14 cellular contexts compared by ENCODE assay signal in genomic region chr20:41072919-41073318, GRCh38. TPM values are rescaled to one million over a fixed set of nuclear protein-coding genes. Genes with fewer than 3 reads are reported as not detected.
DNase-seq lines count a peak whose midpoint lies in the region; ATAC-seq and TF ChIP-seq lines count a peak whose summit lies in the region.
"Had no signal": no experiment of that assay in that cellular context is flagged by ENCODE, and none has a peak within 500 bp of the region (broad histone marks: within the 10 kb centered on the region; RNA-seq: fewer than 3 reads in every experiment).

No MANE protein-coding gene starts in this region.

- H3K9me3 ChIP-seq in Caco-2 (no peaks in the 10 kb centered on the region), Panc1 (ENCODE audit: control insufficient read depth, insufficient read depth, low read depth, low read length) (no peaks in the 10 kb centered on the region), mammary epithelial cell (replicated peaks; ENCODE audit: insufficient read depth, low read length) (no peaks in the 10 kb centered on the region), neural progenitor cell (ENCODE audit: low read depth) (no peaks in the 10 kb centered on the region)

- H3K9me3 Mint-ChIP-seq in Caco-2 (ENCODE audit: unreplicated experiment), result no peaks in the 10 kb centered on the region
- no peaks in the 10 kb centered on the region for H3K9me3 Mint-ChIP-seq in neural progenitor cell

- DNase-seq in Caco-2, result no peak
- DNase-seq in Panc1 (ENCODE audit: low read depth, low spot score), result no peak
- no peak for DNase-seq in mammary epithelial cell
- no peak for DNase-seq in neural progenitor cell (ENCODE audit: low spot score)
- no peak for DNase-seq in DMS 273 treated with DMSO at 0.1 percent for 48 hours (lab: John Stamatoyannopoulos, UW)
- no peak for DNase-seq in UCSD-AML1 (lab: John Stamatoyannopoulos, UW; ENCODE audit: unreplicated experiment)
- DNase-seq: DMS79 treated with DMSO at 0.1 percent for 48 hours; GOT3; head of caudate nucleus; NCI-H1048; NK-92 treated with Interleukin-12 subunit alpha and Interleukin-12 subunit beta, amount 100 ng/mL, for 24 hours; stimulated activated CD4-positive, alpha-beta T cell treated with anti-CD3 and anti-CD28 coated beads, Interleukin-4, amount 100 ng/mL, for 4 hours had no signal

- intact Hi-C loops in Caco-2 (cut with micrococcal nuclease; ENCODE audit: unreplicated experiment) (loop anchor here (10.0 kb wide), 1 partner anchor 62 kb away; the partner anchor contains the start of gene PLCG1), Panc1 (cut with micrococcal nuclease; ENCODE audit: unreplicated experiment) (no loop called here), mammary epithelial cell (cut with micrococcal nuclease) (loop anchor here (2.0 kb wide), 1 partner anchor 82 kb away; no protein-coding TSS in a partner anchor)

- in situ Hi-C loops in Panc1 (cut with HindIII; ENCODE audit: low pct_unique_long_range_greater_than_20kb, low sequenced_read_pairs), result no loop called here
- in situ Hi-C loops in mammary epithelial cell (cut with MboI; ENCODE audit: low sequenced_read_pairs in 2 of 2), result no loop called here

- 63% methylated on average over 3 of the region's 3 CpGs for WGBS in mammary epithelial cell (ENCODE audit: low coverage, missing lambda C conversion rate)

- POLR2A ChIA-PET in Caco-2 (lab: Charles Lee) (no interaction called here), Panc1 (lab: Charles Lee) (interaction anchor here (0.5 kb wide), 1 partner anchor 25 kb away, joined by 3 read pairs; no protein-coding TSS in a partner anchor)

- H3K4me2 ChIP-seq in mammary epithelial cell (ENCODE audit: insufficient read depth, low read depth, low read length), result peak overlapping the region; percentile 63
- H3K4me2 ChIP-seq in neural progenitor cell, result no peak overlapping the region

- BruUV-seq in Caco-2 (replicated peaks; lab: Mats Ljungman, UMichigan) (no TSS peak), Panc1 (replicated peaks; lab: Mats Ljungman, UMichigan) (no TSS peak), mammary epithelial cell (replicated peaks; lab: Mats Ljungman, UMichigan) (no TSS peak)

- peaks cover 8% of the 10 kb centered on the region for H3F3A ChIP-seq in neural progenitor cell (ENCODE audit: low read depth)

- TF ChIP-seq CTCF in Caco-2 (IDR thresholded peaks at IDR 0.05; ENCODE audit: insufficient read depth in 1 of 2, low read depth in 1 of 2, low read length in 1 of 2, severe bottlenecking in 1 of 2, unreplicated experiment in 1 of 2) (no peak), Panc1 (IDR thresholded peaks at IDR 0.05) (no peak), mammary epithelial cell (conservative IDR thresholded peaks at IDR 0.05 in 1 of 2, IDR thresholded peaks at IDR 0.05 in 1 of 2; ENCODE audit: extremely low read depth in 1 of 2, insufficient read depth in 1 of 2, low read depth in 1 of 2, low read length in 2 of 2) (no peak), neural progenitor cell (IDR thresholded peaks at IDR 0.05) (no peak)

- ATAC-seq in Panc1 (no peak), GM18511 (IDR thresholded peaks at IDR 0.05; ENCODE audit: unreplicated experiment) (no peak), GM21825 (IDR thresholded peaks at IDR 0.05; ENCODE audit: unreplicated experiment) (no peak)

- H3K27ac Mint-ChIP-seq in Caco-2 (ENCODE audit: unreplicated experiment) (peak overlapping the region; percentile 13), neural progenitor cell (no peak overlapping the region)

- H3K4me1 ChIP-seq in Caco-2 (peaks cover 9% of the 10 kb centered on the region), Panc1 (ENCODE audit: control insufficient read depth, insufficient read depth, low read length) (peaks cover 34% of the 10 kb centered on the region), mammary epithelial cell (ENCODE audit: insufficient read depth, low read length) (peaks cover 29% of the 10 kb centered on the region), neural progenitor cell (peaks cover 18% of the 10 kb centered on the region)

- H3K36me3 ChIP-seq in Caco-2 (ENCODE audit: control insufficient read depth, insufficient read depth, low read length) (peaks cover 2% of the 10 kb centered on the region; the same call in 1 of the 2 replicates), Panc1 (ENCODE audit: control insufficient read depth, insufficient read depth, low read length) (peaks cover 14% of the 10 kb centered on the region), mammary epithelial cell (ENCODE audit: insufficient read depth, low read length) (peaks cover 23% of the 10 kb centered on the region), neural progenitor cell (peaks cover 5% of the 10 kb centered on the region)

- H3K9ac ChIP-seq in mammary epithelial cell (ENCODE audit: insufficient read depth, low read length) (peak overlapping the region; percentile 25), neural progenitor cell (no peak overlapping the region)

- H3K27ac ChIP-seq in Panc1 (ENCODE audit: low read length) (peak overlapping the region; percentile 19), mammary epithelial cell (ENCODE audit: insufficient read depth, low read depth, low read length) (peak overlapping the region; percentile 59), neural progenitor cell (peak overlapping the region; percentile 40)

- H3K27me3 Mint-ChIP-seq in Caco-2 (ENCODE audit: insufficient read depth, unreplicated experiment) (no peaks in the 10 kb centered on the region), neural progenitor cell (ENCODE audit: insufficient read depth, low read depth) (no peaks in the 10 kb centered on the region)

- dilution Hi-C loops in mammary epithelial cell (cut with HindIII; ENCODE audit: low sequenced_read_pairs), result no loop called here

- H3K79me2 ChIP-seq in mammary epithelial cell (ENCODE audit: insufficient read depth, low read length) (peaks cover 96% of the 10 kb centered on the region), neural progenitor cell (ENCODE audit: low read depth) (peaks cover 98% of the 10 kb centered on the region)

- H3K36me3 Mint-ChIP-seq in Caco-2 (ENCODE audit: insufficient read depth, unreplicated experiment) (peaks cover 32% of the 10 kb centered on the region), neural progenitor cell (peaks cover 24% of the 10 kb centered on the region)

- H3K4me3 Mint-ChIP-seq in Caco-2 (ENCODE audit: unreplicated experiment), result no peak overlapping the region
- no peak overlapping the region for H3K4me3 Mint-ChIP-seq in neural progenitor cell

- H3K4me1 Mint-ChIP-seq in Caco-2 (ENCODE audit: low read depth, unreplicated experiment) (peaks cover 28% of the 10 kb centered on the region), neural progenitor cell (no peaks in the 10 kb centered on the region)

- H3K27me3 ChIP-seq in Caco-2 (replicated peaks; ENCODE audit: control insufficient read depth, insufficient read depth, low read length) (no peaks in the 10 kb centered on the region), Panc1 (ENCODE audit: control insufficient read depth, insufficient read depth, low read length) (no peaks in the 10 kb centered on the region), mammary epithelial cell (ENCODE audit: insufficient read depth, low read length) (no peaks in the 10 kb centered on the region), neural progenitor cell (no peaks in the 10 kb centered on the region)

- H4K20me1 ChIP-seq in mammary epithelial cell (ENCODE audit: insufficient read depth, low read length) (no peaks in the 10 kb centered on the region), neural progenitor cell (ENCODE audit: low read depth) (peaks cover 61% of the 10 kb centered on the region)

- CTCF ChIA-PET in Caco-2 (lab: Charles Lee), result interaction anchor here (0.6 to 4.0 kb wide), 2 partner anchors 16 to 82 kb away, joined by 3 to 30 read pairs; no protein-coding TSS in a partner anchor
- CTCF ChIA-PET in Panc1 (lab: Charles Lee), result interaction anchor here (1.1 kb wide), 1 partner anchor 24 kb away, joined by 3 read pairs; no protein-coding TSS in a partner anchor
- CTCF ChIA-PET in mammary epithelial cell (lab: Charles Lee; ENCODE audit: low non-redundant PET), result interaction anchor here (0.7 kb wide), 1 partner anchor 22 kb away, joined by 3 read pairs; no protein-coding TSS in a partner anchor

- no peak overlapping the region for H2AFZ ChIP-seq in mammary epithelial cell (ENCODE audit: low read depth, low read length)
- no peak overlapping the region for H2AFZ ChIP-seq in neural progenitor cell (replicated peaks)

- H3K4me3 ChIP-seq in Caco-2 (ENCODE audit: low read depth, low read length) (no peak overlapping the region), Panc1 (ENCODE audit: low read depth in 2 of 2, low read length in 2 of 2) (no peak overlapping the region), mammary epithelial cell (replicated peaks in 1 of 3; ENCODE audit: insufficient read depth in 1 of 3, low read depth in 2 of 3, low read length in 3 of 3) (peak overlapping the region in 1 of 3 experiments; percentile 2), neural progenitor cell (no peak overlapping the region)

RNA-seq across cellular contexts. Expression of gene TOP1, which starts 44.3 kb away (rescaled TPM):
- total RNA-seq in Caco-2 (2022) (142 and 144 TPM in 2 replicates), Panc1 (2021; ENCODE audit: unreplicated experiment) (65.2 TPM), mammary epithelial cell (10 to 100 TPM; 13.2 to 92.0 TPM), neural progenitor cell (ENCODE audit: low replicate concordance) (31.6 and 58.9 TPM in 2 replicates)
- 39.6 TPM for polyA plus RNA-seq in Panc1 (2012; ENCODE audit: insufficient read length)
- 10.6 TPM for polyA plus RNA-seq in mammary epithelial cell
- 21.7 TPM for polyA minus RNA-seq in mammary epithelial cell
